23 cellular contexts compared by ENCODE assay signal in genomic region chr6:90534337-90535025, GRCh38. TPM values are rescaled to one million over a fixed set of nuclear protein-coding genes. Genes with fewer than 3 reads are reported as not detected.
A peak's percentile ranks its signal among the peaks of the same experiment; 100 is the strongest.
DNase-seq lines count a peak whose midpoint lies in the region; ATAC-seq and TF ChIP-seq lines count a peak whose summit lies in the region.
"Had no signal": no experiment of that assay in that cellular context is flagged by ENCODE, and none has a peak within 500 bp of the region (broad histone marks: within the 10 kb centered on the region; RNA-seq: fewer than 3 reads in every experiment).

No MANE protein-coding gene starts in this region.

- WGBS in upper lobe of left lung, 2 donors, result 92% methylated on average over 3 of the region's 3 CpGs

- CTCF ChIA-PET in activated CD4-positive, alpha-beta T cell treated with anti-CD3 and anti-CD28 coated beads, Interleukin-2, amount 10 ng/mL, durations not matched to agents 7 days and 5 days (lab: Charles Lee), result interaction anchor here (0.6 to 1.1 kb wide), 3 partner anchors 11 to 22 kb away, joined by 3 to 4 read pairs (median 4); no protein-coding TSS in a partner anchor

- H3K27ac Mint-ChIP-seq in activated CD4-positive, alpha-beta T cell treated with anti-CD3 and anti-CD28 coated beads, Interleukin-2, amount 10 ng/mL, durations not matched to agents 7 days and 5 days, result peak overlapping the region; percentile 57
- peak overlapping the region; percentile 87 for H3K27ac Mint-ChIP-seq in activated naive CD8-positive, alpha-beta T cell treated with anti-CD3 and anti-CD28 coated beads, Interleukin-2, amount 10 ng/mL, durations not matched to agents 7 days and 5 days
- no peak overlapping the region for H3K27ac Mint-ChIP-seq in activated naive CD8-positive, alpha-beta T cell treated with anti-CD3 and anti-CD28 coated beads for 36 hours
- H3K27ac Mint-ChIP-seq in activated T-helper 2 cell treated with anti-CD3 and anti-CD28 coated beads, Interferon-gamma antibody, Interleukin-2, Interleukin-4, amounts not matched to agents 10 μg/mL and 5 μg/mL and 100 μg/mL, durations not matched to agents 14 hours and 24 hours and 36 hours, result peak overlapping the region; percentile 11
- peak overlapping the region; percentile 16 to 75 for H3K27ac Mint-ChIP-seq in natural killer cell treated with Interleukin-12 subunit alpha and Interleukin-12 subunit beta and Interleukin-15 and Interleukin-18, amount 100 ng/mL, for 72 hours
- H3K27ac Mint-ChIP-seq: H9, HFFc6 had no signal

- H3K27ac ChIP-seq in upper lobe of left lung, result no peak overlapping the region
- H3K27ac ChIP-seq: C4-2B, GM23248, HL-60 had no signal

- peaks cover 23% of the 10 kb centered on the region for H3K36me3 Mint-ChIP-seq in activated CD4-positive, alpha-beta T cell treated with anti-CD3 and anti-CD28 coated beads, Interleukin-2, amount 10 ng/mL, durations not matched to agents 7 days and 5 days (ENCODE audit: low read depth)
- H3K36me3 Mint-ChIP-seq in activated naive CD8-positive, alpha-beta T cell treated with anti-CD3 and anti-CD28 coated beads, Interleukin-2, amount 10 ng/mL, durations not matched to agents 7 days and 5 days, result peaks cover 15% of the 10 kb centered on the region
- H3K36me3 Mint-ChIP-seq in activated naive CD8-positive, alpha-beta T cell treated with anti-CD3 and anti-CD28 coated beads for 36 hours, result peaks cover 16% of the 10 kb centered on the region
- H3K36me3 Mint-ChIP-seq in activated T-helper 2 cell treated with anti-CD3 and anti-CD28 coated beads, Interferon-gamma antibody, Interleukin-2, Interleukin-4, amounts not matched to agents 10 μg/mL and 5 μg/mL and 100 μg/mL, durations not matched to agents 14 hours and 24 hours and 36 hours (ENCODE audit: low read depth), result peaks cover 26% of the 10 kb centered on the region
- peaks cover 5% of the 10 kb centered on the region for H3K36me3 Mint-ChIP-seq in natural killer cell treated with Interleukin-12 subunit alpha and Interleukin-12 subunit beta and Interleukin-15 and Interleukin-18, amount 100 ng/mL, for 72 hours

- no peaks in the 10 kb centered on the region for H3K27me3 Mint-ChIP-seq in activated CD4-positive, alpha-beta T cell treated with anti-CD3 and anti-CD28 coated beads, Interleukin-2, amount 10 ng/mL, durations not matched to agents 7 days and 5 days
- H3K27me3 Mint-ChIP-seq in activated naive CD8-positive, alpha-beta T cell treated with anti-CD3 and anti-CD28 coated beads, Interleukin-2, amount 10 ng/mL, durations not matched to agents 7 days and 5 days, result no peaks in the 10 kb centered on the region
- no peaks in the 10 kb centered on the region for H3K27me3 Mint-ChIP-seq in activated naive CD8-positive, alpha-beta T cell treated with anti-CD3 and anti-CD28 coated beads for 36 hours
- no peaks in the 10 kb centered on the region for H3K27me3 Mint-ChIP-seq in activated T-helper 2 cell treated with anti-CD3 and anti-CD28 coated beads, Interferon-gamma antibody, Interleukin-2, Interleukin-4, amounts not matched to agents 10 μg/mL and 5 μg/mL and 100 μg/mL, durations not matched to agents 14 hours and 24 hours and 36 hours (ENCODE audit: low read depth)
- no peaks in the 10 kb centered on the region for H3K27me3 Mint-ChIP-seq in natural killer cell treated with Interleukin-12 subunit alpha and Interleukin-12 subunit beta and Interleukin-15 and Interleukin-18, amount 100 ng/mL, for 72 hours
- H3K27me3 Mint-ChIP-seq: CD8-positive, alpha-beta memory T cell had no signal

- TF ChIP-seq POLR2A in upper lobe of left lung (IDR thresholded peaks at IDR 0.05), result no peak

- H3K4me3 ChIP-seq in upper lobe of left lung, result no peak overlapping the region
- H3K4me3 ChIP-seq: GM23248 had no signal

- H3K4me1 ChIP-seq in upper lobe of left lung, result peaks cover 3 to 12% (median 9%) of the 10 kb centered on the region in 4 donors

- peaks cover 0 to 27% (median 7%) of the 10 kb centered on the region in 4 donors for H3K36me3 ChIP-seq in upper lobe of left lung

- H3K4me1 Mint-ChIP-seq in activated CD4-positive, alpha-beta T cell treated with anti-CD3 and anti-CD28 coated beads, Interleukin-2, amount 10 ng/mL, durations not matched to agents 7 days and 5 days, result peaks cover 26% of the 10 kb centered on the region
- H3K4me1 Mint-ChIP-seq in activated naive CD8-positive, alpha-beta T cell treated with anti-CD3 and anti-CD28 coated beads, Interleukin-2, amount 10 ng/mL, durations not matched to agents 7 days and 5 days, result peaks cover 21% of the 10 kb centered on the region
- peaks cover 10% of the 10 kb centered on the region for H3K4me1 Mint-ChIP-seq in activated naive CD8-positive, alpha-beta T cell treated with anti-CD3 and anti-CD28 coated beads for 36 hours
- peaks cover 16% of the 10 kb centered on the region for H3K4me1 Mint-ChIP-seq in activated T-helper 2 cell treated with anti-CD3 and anti-CD28 coated beads, Interferon-gamma antibody, Interleukin-2, Interleukin-4, amounts not matched to agents 10 μg/mL and 5 μg/mL and 100 μg/mL, durations not matched to agents 14 hours and 24 hours and 36 hours (ENCODE audit: low read depth)
- H3K4me1 Mint-ChIP-seq in natural killer cell treated with Interleukin-12 subunit alpha and Interleukin-12 subunit beta and Interleukin-15 and Interleukin-18, amount 100 ng/mL, for 72 hours (ENCODE audit: low read depth in 2 of 2), result peaks cover 23 to 26% of the 10 kb centered on the region in 2 donors
- H3K4me1 Mint-ChIP-seq: CD8-positive, alpha-beta memory T cell; H9 had no signal

- ATAC-seq in activated naive CD8-positive, alpha-beta T cell treated with anti-CD3 and anti-CD28 coated beads, Interleukin-2, amount 10 ng/mL, durations not matched to agents 7 days and 5 days (ENCODE audit: low read depth), result no peak
- no peak for ATAC-seq in natural killer cell treated with Interleukin-12 subunit alpha and Interleukin-12 subunit beta and Interleukin-15 and Interleukin-18, amount 100 ng/mL, for 72 hours
- no peak for ATAC-seq in upper lobe of left lung (ENCODE audit: low FRiP score in 2 of 2)
- ATAC-seq: HepG2 had no signal

- H3K4me3 Mint-ChIP-seq in activated CD4-positive, alpha-beta T cell treated with anti-CD3 and anti-CD28 coated beads, Interleukin-2, amount 10 ng/mL, durations not matched to agents 7 days and 5 days, result no peak overlapping the region
- H3K4me3 Mint-ChIP-seq in activated naive CD8-positive, alpha-beta T cell treated with anti-CD3 and anti-CD28 coated beads, Interleukin-2, amount 10 ng/mL, durations not matched to agents 7 days and 5 days, result peak overlapping the region; percentile 44
- H3K4me3 Mint-ChIP-seq in activated naive CD8-positive, alpha-beta T cell treated with anti-CD3 and anti-CD28 coated beads for 36 hours, result no peak overlapping the region
- no peak overlapping the region for H3K4me3 Mint-ChIP-seq in activated T-helper 2 cell treated with anti-CD3 and anti-CD28 coated beads, Interferon-gamma antibody, Interleukin-2, Interleukin-4, amounts not matched to agents 10 μg/mL and 5 μg/mL and 100 μg/mL, durations not matched to agents 14 hours and 24 hours and 36 hours (ENCODE audit: low read depth)
- H3K4me3 Mint-ChIP-seq in natural killer cell treated with Interleukin-12 subunit alpha and Interleukin-12 subunit beta and Interleukin-15 and Interleukin-18, amount 100 ng/mL, for 72 hours, result peak overlapping the region; percentile 33
- H3K4me3 Mint-ChIP-seq: CD8-positive, alpha-beta memory T cell; H9; HFFc6 had no signal

- no peaks in the 10 kb centered on the region for H3K9me3 Mint-ChIP-seq in activated CD4-positive, alpha-beta T cell treated with anti-CD3 and anti-CD28 coated beads, Interleukin-2, amount 10 ng/mL, durations not matched to agents 7 days and 5 days
- H3K9me3 Mint-ChIP-seq in activated naive CD8-positive, alpha-beta T cell treated with anti-CD3 and anti-CD28 coated beads, Interleukin-2, amount 10 ng/mL, durations not matched to agents 7 days and 5 days, result no peaks in the 10 kb centered on the region
- no peaks in the 10 kb centered on the region for H3K9me3 Mint-ChIP-seq in activated naive CD8-positive, alpha-beta T cell treated with anti-CD3 and anti-CD28 coated beads for 36 hours
- H3K9me3 Mint-ChIP-seq in activated T-helper 2 cell treated with anti-CD3 and anti-CD28 coated beads, Interferon-gamma antibody, Interleukin-2, Interleukin-4, amounts not matched to agents 10 μg/mL and 5 μg/mL and 100 μg/mL, durations not matched to agents 14 hours and 24 hours and 36 hours, result no peaks in the 10 kb centered on the region
- H3K9me3 Mint-ChIP-seq in natural killer cell treated with Interleukin-12 subunit alpha and Interleukin-12 subunit beta and Interleukin-15 and Interleukin-18, amount 100 ng/mL, for 72 hours, result no peaks in the 10 kb centered on the region
- H3K9me3 Mint-ChIP-seq: CD8-positive, alpha-beta memory T cell; H9; HFFc6 had no signal

- intact Hi-C loops in activated T-helper 2 cell treated with anti-CD3 and anti-CD28 coated beads, Interferon-gamma antibody, Interleukin-2, Interleukin-4, amounts not matched to agents 10 μg/mL and 5 μg/mL and 100 μg/mL, durations not matched to agents 14 hours and 24 hours and 36 hours (cut with micrococcal nuclease), result no loop called here

- TF ChIP-seq EP300 in upper lobe of left lung (IDR thresholded peaks at IDR 0.05), result no peak

- no peak for DNase-seq in activated CD4-positive, alpha-beta T cell treated with anti-CD3 and anti-CD28 coated beads, Interleukin-2, amount 10 ng/mL, durations not matched to agents 7 days and 5 days
- no peak for DNase-seq in activated CD4-positive, alpha-beta T cell treated with anti-CD3 and anti-CD28 coated beads for 48 hours
- DNase-seq in activated naive CD8-positive, alpha-beta T cell treated with anti-CD3 and anti-CD28 coated beads, Interleukin-2, amount 10 ng/mL, durations not matched to agents 7 days and 5 days, result no peak
- no peak for DNase-seq in activated naive CD8-positive, alpha-beta T cell treated with anti-CD3 and anti-CD28 coated beads for 36 hours
- DNase-seq in activated T-helper 2 cell treated with anti-CD3 and anti-CD28 coated beads, Interferon-gamma antibody, Interleukin-2, Interleukin-4, amounts not matched to agents 10 μg/mL and 5 μg/mL and 100 μg/mL, durations not matched to agents 14 hours and 24 hours and 36 hours (ENCODE audit: low spot score), result no peak
- DNase-seq in natural killer cell treated with Interleukin-12 subunit alpha and Interleukin-12 subunit beta and Interleukin-15 and Interleukin-18, amount 100 ng/mL, for 72 hours (ENCODE audit: low spot score), result no peak
- no peak for DNase-seq in activated effector memory CD4-positive, alpha-beta T cell treated with Interleukin-2 at 50 U/mL for 16 hours
- no peak for DNase-seq in upper lobe of left lung
- DNase-seq: Calu3; CD8-positive, alpha-beta memory T cell; DMS153; GM23248; H9; HFFc6; KBM-7; NCI-H1092 treated with DMSO at 0.1 percent for 48 hours; NCI-H146; NCI-H2029; NCI-H2227 treated with DMSO at 0.1 percent for 48 hours; NCI-H510A had no signal

- TF ChIP-seq CTCF in upper lobe of left lung (IDR thresholded peaks at IDR 0.05), result no peak

- no peaks in the 10 kb centered on the region for H3K27me3 ChIP-seq in upper lobe of left lung

- POLR2A ChIA-PET in activated CD4-positive, alpha-beta T cell treated with anti-CD3 and anti-CD28 coated beads, Interleukin-2, amount 10 ng/mL, durations not matched to agents 7 days and 5 days (lab: Charles Lee), result no interaction called here
- POLR2A ChIA-PET in activated naive CD8-positive, alpha-beta T cell treated with anti-CD3 and anti-CD28 coated beads, Interleukin-2, amount 10 ng/mL, durations not matched to agents 7 days and 5 days (lab: Charles Lee), result no interaction called here

- H3K9me3 ChIP-seq in upper lobe of left lung, result no peaks in the 10 kb centered on the region

RNA-seq across cellular contexts. Expression of gene MAP3K7, which starts 52.4 kb away (rescaled TPM):
- 10 to 100 TPM; 29.1 to 35.2 TPM for total RNA-seq in activated CD4-positive, alpha-beta T cell treated with anti-CD3 and anti-CD28 coated beads, Interleukin-2, amount 10 ng/mL, durations not matched to agents 7 days and 5 days
- total RNA-seq in activated naive CD8-positive, alpha-beta T cell treated with anti-CD3 and anti-CD28 coated beads, Interleukin-2, amount 10 ng/mL, durations not matched to agents 7 days and 5 days, result 10 to 100 TPM; 29.9 to 30.2 TPM
- 10 to 100 TPM; 22.5 to 24.6 TPM for total RNA-seq in activated naive CD8-positive, alpha-beta T cell treated with anti-CD3 and anti-CD28 coated beads for 36 hours
- 30.5 and 32.1 TPM in 2 replicates for total RNA-seq in activated T-helper 2 cell treated with anti-CD3 and anti-CD28 coated beads, Interferon-gamma antibody, Interleukin-2, Interleukin-4, amounts not matched to agents 10 μg/mL and 5 μg/mL and 100 μg/mL, durations not matched to agents 14 hours and 24 hours and 36 hours
- 10 to 100 TPM; 25.2 to 32.6 TPM for total RNA-seq in natural killer cell treated with Interleukin-12 subunit alpha and Interleukin-12 subunit beta and Interleukin-15 and Interleukin-18, amount 100 ng/mL, for 72 hours
- total RNA-seq in upper lobe of left lung, result 10 to 100 TPM; 13.9 to 36.7 (median 19.1) TPM

Comparison
In these comparisons a context has a peak if more than half of its experiments do, and no peak if none do; other contexts are left out.
1. H3K4me3 Mint-ChIP-seq: peak in activated naive CD8-positive, alpha-beta T cell treated with anti-CD3 and anti-CD28 coated beads, Interleukin-2, amount 10 ng/mL, durations not matched to agents 7 days and 5 days (single experiment) and natural killer cell treated with Interleukin-12 subunit alpha and Interleukin-12 subunit beta and Interleukin-15 and Interleukin-18, amount 100 ng/mL, for 72 hours (single experiment); none in activated CD4-positive, alpha-beta T cell treated with anti-CD3 and anti-CD28 coated beads, Interleukin-2, amount 10 ng/mL, durations not matched to agents 7 days and 5 days (single experiment), activated naive CD8-positive, alpha-beta T cell treated with anti-CD3 and anti-CD28 coated beads for 36 hours (single experiment) and activated T-helper 2 cell treated with anti-CD3 and anti-CD28 coated beads, Interferon-gamma antibody, Interleukin-2, Interleukin-4, amounts not matched to agents 10 μg/mL and 5 μg/mL and 100 μg/mL, durations not matched to agents 14 hours and 24 hours and 36 hours (single experiment).